In the genomic region with DNA sequence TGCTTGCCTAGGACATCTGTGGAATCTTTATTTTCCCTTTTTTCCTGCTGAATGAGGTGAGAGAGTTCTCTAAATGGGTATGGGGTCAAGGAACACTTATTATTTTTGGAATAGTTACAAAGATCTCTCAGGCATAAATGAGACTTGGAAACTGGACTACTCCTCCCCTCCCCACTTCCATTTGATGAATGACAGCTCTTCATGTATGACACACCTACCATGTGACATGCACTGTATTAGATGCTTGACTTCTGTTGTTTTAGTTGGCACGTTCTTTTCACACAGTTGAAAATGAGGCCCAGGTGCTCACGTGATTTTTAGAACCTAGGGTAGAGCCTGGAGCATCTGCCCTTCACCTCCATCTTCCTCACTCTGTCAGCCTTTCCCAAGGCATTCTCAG, we compare ENCODE assay signal across 27 cellular contexts.
"Had no signal": no experiment of that assay in that cellular context is flagged by ENCODE, and none has a peak within 500 bp of the region (broad histone marks: within the 10 kb centered on the region; RNA-seq: fewer than 3 reads in every experiment).

No MANE protein-coding gene starts in this region.

- H3K9me3 Mint-ChIP-seq: activated CD4-positive, alpha-beta memory T cell treated with anti-CD3 and anti-CD28 coated beads, Interleukin-2, amount 10 ng/mL, durations not matched to agents 7 days and 5 days; activated T-cell treated with anti-CD3 and anti-CD28 coated beads, Interleukin-2, amount 50 U/mL, for 24 hours; activated T-helper 2 cell treated with anti-CD3 and anti-CD28 coated beads, Interferon-gamma antibody, Interleukin-2, Interleukin-4, amounts not matched to agents 10 μg/mL and 5 μg/mL and 100 μg/mL, durations not matched to agents 14 hours and 24 hours and 36 hours; T-helper 1 cell treated with Interleukin-12 subunit alpha and Interleukin-12 subunit beta and Interleukin-4 antibody, amounts not matched to agents 30 μg/mL and 1 μg/mL, for 36 hours; T-helper 2 cell treated with Interferon-gamma antibody and Interleukin-4, amounts not matched to agents 5 μg/mL and 100 μg/mL, for 36 hours; WTC11 had no signal

- H3K4me3 Mint-ChIP-seq: activated CD4-positive, alpha-beta memory T cell treated with anti-CD3 and anti-CD28 coated beads, Interleukin-2, amount 10 ng/mL, durations not matched to agents 7 days and 5 days; activated naive CD8-positive, alpha-beta T cell treated with anti-CD3 and anti-CD28 coated beads, Interleukin-2, amount 10 ng/mL, durations not matched to agents 7 days and 5 days; activated T-cell treated with anti-CD3 and anti-CD28 coated beads, Interleukin-2, amount 50 U/mL, for 24 hours; T-helper 1 cell treated with Interleukin-12 subunit alpha and Interleukin-12 subunit beta and Interleukin-4 antibody, amounts not matched to agents 30 μg/mL and 1 μg/mL, for 36 hours; T-helper 2 cell treated with Interferon-gamma antibody and Interleukin-4, amounts not matched to agents 5 μg/mL and 100 μg/mL, for 36 hours; WTC11 had no signal

- DNase-seq: activated CD4-positive, alpha-beta memory T cell treated with anti-CD3 and anti-CD28 coated beads, Interleukin-2, amount 10 ng/mL, durations not matched to agents 7 days and 5 days; activated CD4-positive, alpha-beta T cell treated with anti-CD3 and anti-CD28 coated beads for 4 hours; activated naive CD4-positive, alpha-beta T cell treated with anti-CD3 and anti-CD28 coated beads, Interleukin-2, amount 50 U/mL, for 16 hours; amygdala; MM.1S; MV-4-11; NCI-H1092; NCI-H1436 treated with DMSO at 0.1 percent for 48 hours; NCI-H1694 treated with DMSO at 0.1 percent for 48 hours; NCI-H2029; NCI-H345; NCI-H524 treated with DMSO at 0.1 percent for 48 hours; RPMI8226; SHP77 treated with DMSO at 0.1 percent for 48 hours; SK-N-SH had no signal

- H3K4me1 ChIP-seq: ascending aorta, SJSA1 had no signal

- H3K27ac Mint-ChIP-seq: activated CD4-positive, alpha-beta memory T cell treated with anti-CD3 and anti-CD28 coated beads, Interleukin-2, amount 10 ng/mL, durations not matched to agents 7 days and 5 days; activated T-cell treated with anti-CD3 and anti-CD28 coated beads, Interleukin-2, amount 50 U/mL, for 24 hours; activated T-helper 2 cell treated with anti-CD3 and anti-CD28 coated beads, Interferon-gamma antibody, Interleukin-2, Interleukin-4, amounts not matched to agents 10 μg/mL and 5 μg/mL and 100 μg/mL, durations not matched to agents 14 hours and 24 hours and 36 hours; T-helper 1 cell treated with Interleukin-12 subunit alpha and Interleukin-12 subunit beta and Interleukin-4 antibody, amounts not matched to agents 30 μg/mL and 1 μg/mL, for 36 hours; T-helper 2 cell treated with Interferon-gamma antibody and Interleukin-4, amounts not matched to agents 5 μg/mL and 100 μg/mL, for 36 hours; WTC11 had no signal

- H3K9me3 ChIP-seq: ascending aorta, Peyer's patch, SJSA1, SK-N-SH had no signal

- H3K27me3 Mint-ChIP-seq: activated CD4-positive, alpha-beta memory T cell treated with anti-CD3 and anti-CD28 coated beads, Interleukin-2, amount 10 ng/mL, durations not matched to agents 7 days and 5 days; activated naive CD8-positive, alpha-beta T cell treated with anti-CD3 and anti-CD28 coated beads, Interleukin-2, amount 10 ng/mL, durations not matched to agents 7 days and 5 days; activated T-cell treated with anti-CD3 and anti-CD28 coated beads, Interleukin-2, amount 50 U/mL, for 24 hours had no signal

- ATAC-seq: activated CD4-positive, CD25-positive, alpha-beta regulatory T cell treated with anti-CD3 and anti-CD28 coated beads, Interleukin-2, amount 50 U/mL, for 24 hours; WTC11 had no signal

- H3K4me3 ChIP-seq: ascending aorta, cardiac muscle cell, Peyer's patch, SJSA1 had no signal

- H3K27me3 ChIP-seq: ascending aorta, cardiac muscle cell, Peyer's patch, SJSA1 had no signal

- H3K27ac ChIP-seq: ascending aorta, cardiac muscle cell, KMS-11, Peyer's patch, SJSA1 had no signal

- H3K36me3 ChIP-seq: ascending aorta, cardiac muscle cell, Peyer's patch, SJSA1 had no signal

- H3K36me3 Mint-ChIP-seq: WTC11 had no signal
